Comparison of ENCODE assay signal across 17 cellular contexts in the genomic region with DNA sequence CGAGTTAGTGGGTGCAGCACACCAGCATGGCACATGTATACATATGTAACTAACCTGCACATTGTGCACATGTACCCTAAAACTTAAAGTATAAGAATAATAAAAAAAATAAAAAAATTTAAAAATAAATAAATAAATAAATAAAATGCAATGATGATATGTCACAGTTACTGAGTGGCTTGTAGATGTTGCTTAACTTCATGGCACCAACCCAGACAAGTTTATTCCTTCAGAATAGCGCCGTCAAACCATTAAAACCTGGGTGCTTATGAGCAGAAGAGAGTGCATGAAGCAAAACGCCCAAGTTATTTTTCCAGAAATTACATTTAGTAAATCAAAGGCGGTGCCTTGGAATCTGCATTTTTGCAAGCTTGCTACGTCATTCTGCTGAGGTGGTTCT.
"Had no signal": no experiment of that assay in that cellular context is flagged by ENCODE, and none has a peak within 500 bp of the region (broad histone marks: within the 10 kb centered on the region; RNA-seq: fewer than 3 reads in every experiment).

No MANE protein-coding gene starts in this region.

- H3K9me3 ChIP-seq: lower lobe of right lung had no signal

- H3K4me2 ChIP-seq: neural progenitor cell had no signal

- H3K27me3 ChIP-seq: neural progenitor cell had no signal

- H3K4me3 ChIP-seq: lower lobe of right lung, neural progenitor cell had no signal

- H3K27ac ChIP-seq: epithelial cell of prostate, neural progenitor cell had no signal

- DNase-seq: activated CD4-positive, alpha-beta memory T cell treated with anti-CD3 and anti-CD28 coated beads for 36 hours; activated CD4-positive, alpha-beta T cell treated with anti-CD3 and anti-CD28 coated beads for 48 hours; activated effector memory CD4-positive, alpha-beta T cell treated with Interleukin-2 at 50 U/mL for 16 hours; activated naive CD4-positive, alpha-beta T cell treated with anti-CD3 and anti-CD28 coated beads for 36 hours; activated naive CD8-positive, alpha-beta T cell treated with anti-CD3 and anti-CD28 coated beads, Interleukin-2, amount 10 ng/mL, durations not matched to agents 7 days and 5 days; activated T-cell treated with anti-CD3 and anti-CD28 coated beads, Interleukin-2, amount 50 U/mL, for 72 hours; amniotic stem cell; kidney glomerular epithelial cell; lower lobe of right lung; mesendoderm; naive thymus-derived CD8-positive, alpha-beta T cell; posterior cingulate gyrus; stimulated activated CD4-positive, alpha-beta T cell treated with anti-CD3 and anti-CD28 coated beads, Interleukin-4, amount 100 ng/mL, for 4 hours; stimulated activated naive CD8-positive, alpha-beta T cell treated with anti-CD3 and anti-CD28 coated beads, Interleukin-15, Interleukin-2, amounts not matched to agents 100 U/mL and 50 U/mL, for 24 hours had no signal

- H3K36me3 ChIP-seq: lower lobe of right lung had no signal

- ATAC-seq: activated T-cell treated with anti-CD3 and anti-CD28 coated beads, Interleukin-2, amount 50 U/mL, for 72 hours; lower lobe of right lung; naive thymus-derived CD8-positive, alpha-beta T cell; SK-N-SH treated with all-trans-retinoic acid at 6 μM for 48 hours; stimulated activated naive CD8-positive, alpha-beta T cell treated with anti-CD3 and anti-CD28 coated beads, Interleukin-15, Interleukin-2, amounts not matched to agents 100 U/mL and 50 U/mL, for 24 hours had no signal

- H2AFZ ChIP-seq: neural progenitor cell had no signal

- H3K9ac ChIP-seq: neural progenitor cell had no signal
